ENCODE assay signal across 8 cellular contexts in genomic region chr10:97737770-97738265, GRCh38. TPM values are rescaled to one million over a fixed set of nuclear protein-coding genes. Genes with fewer than 3 reads are reported as not detected.
A peak's percentile ranks its signal among the peaks of the same experiment; 100 is the strongest.
DNase-seq lines count a peak whose midpoint lies in the region; ATAC-seq and TF ChIP-seq lines count a peak whose summit lies in the region.

No MANE protein-coding gene starts in this region.

- peaks cover 42% of the 10 kb centered on the region for H3K79me2 ChIP-seq in Karpas-422 (ENCODE audit: low read length)
- H3K79me2 ChIP-seq in parathyroid adenoma, result peaks cover 19% of the 10 kb centered on the region

- no peaks in the 10 kb centered on the region for H3K9me3 Mint-ChIP-seq in activated naive CD4-positive, alpha-beta T cell treated with anti-CD3 and anti-CD28 coated beads, Interleukin-2, amount 10 ng/mL, durations not matched to agents 7 days and 5 days

- H3K27me3 Mint-ChIP-seq in activated naive CD4-positive, alpha-beta T cell treated with anti-CD3 and anti-CD28 coated beads, Interleukin-2, amount 10 ng/mL, durations not matched to agents 7 days and 5 days, result peaks cover 9% of the 10 kb centered on the region

- H2AFZ ChIP-seq in Karpas-422 (ENCODE audit: low read length), result no peak overlapping the region
- H2AFZ ChIP-seq in parathyroid adenoma, result peak overlapping the region; percentile 95

- CTCF ChIA-PET in activated naive CD4-positive, alpha-beta T cell treated with anti-CD3 and anti-CD28 coated beads, Interleukin-2, amount 10 ng/mL, durations not matched to agents 7 days and 5 days (lab: Charles Lee), result no interaction called here

- peaks cover 35% of the 10 kb centered on the region for H3K36me3 Mint-ChIP-seq in activated naive CD4-positive, alpha-beta T cell treated with anti-CD3 and anti-CD28 coated beads, Interleukin-2, amount 10 ng/mL, durations not matched to agents 7 days and 5 days

- no peak overlapping the region for H3K27ac ChIP-seq in Karpas-422 (ENCODE audit: low read length)
- H3K27ac ChIP-seq in parathyroid adenoma, result no peak overlapping the region

- H3K4me3 ChIP-seq in Karpas-422 (ENCODE audit: low read length) (peak overlapping the region; percentile 92), endocrine pancreas (ENCODE audit: control insufficient read depth, insufficient read depth, low read length) (peak overlapping the region; percentile 76), parathyroid adenoma (ENCODE audit: low read depth, low read length) (peak overlapping the region; percentile 97)

- peak overlapping the region; percentile 94 for H3K9ac ChIP-seq in Karpas-422 (ENCODE audit: low read length)
- H3K9ac ChIP-seq in endocrine pancreas (ENCODE audit: control insufficient read depth, insufficient read depth, low read length), result peak overlapping the region; percentile 88
- H3K9ac ChIP-seq in parathyroid adenoma, result peak overlapping the region; percentile 89

- H3K27ac Mint-ChIP-seq in activated naive CD4-positive, alpha-beta T cell treated with anti-CD3 and anti-CD28 coated beads, Interleukin-2, amount 10 ng/mL, durations not matched to agents 7 days and 5 days, result peak overlapping the region; percentile 93

- no peaks in the 10 kb centered on the region for H4K20me1 ChIP-seq in Karpas-422 (ENCODE audit: insufficient read depth, low read depth, low read length)

- H3K36me3 ChIP-seq in Karpas-422 (ENCODE audit: insufficient read depth, low read length) (peaks cover 3% of the 10 kb centered on the region; the same call in 1 of the 2 replicates), endocrine pancreas (ENCODE audit: control insufficient read depth, insufficient read depth, low read length) (no peaks in the 10 kb centered on the region), parathyroid adenoma (ENCODE audit: control insufficient read depth, insufficient read depth, low read length) (no peaks in the 10 kb centered on the region)

- H3K4me2 ChIP-seq in Karpas-422 (ENCODE audit: low read depth, low read length, poor library complexity, severe bottlenecking) (peak overlapping the region; percentile 69), parathyroid adenoma (ENCODE audit: low read length) (peak overlapping the region; percentile 89)

- no peak for ATAC-seq in HG02571 (IDR thresholded peaks at IDR 0.05; ENCODE audit: unreplicated experiment)

- peaks cover 34% of the 10 kb centered on the region for H3K4me1 ChIP-seq in Karpas-422 (ENCODE audit: low read length)
- H3K4me1 ChIP-seq in endocrine pancreas (ENCODE audit: control insufficient read depth, insufficient read depth, low read length), result no peaks in the 10 kb centered on the region
- H3K4me1 ChIP-seq in parathyroid adenoma, result peaks cover under 1% of the 10 kb centered on the region

- DNase-seq in activated naive CD4-positive, alpha-beta T cell treated with anti-CD3 and anti-CD28 coated beads, Interleukin-2, amount 10 ng/mL, durations not matched to agents 7 days and 5 days, result no peak
- DNase-seq in activated naive CD4-positive, alpha-beta T cell treated with Interleukin-2 at 50 U/mL for 16 hours, result no peak
- DNase-seq in Karpas-422 (no peak), activated gamma-delta T cell (lab: John Stamatoyannopoulos, UW) (no peak), SIG-M5 treated with dmso at 0.1 percent for 504 hours (lab: John Stamatoyannopoulos, UW; ENCODE audit: unreplicated experiment) (no peak)

- H3K4me1 Mint-ChIP-seq in activated naive CD4-positive, alpha-beta T cell treated with anti-CD3 and anti-CD28 coated beads, Interleukin-2, amount 10 ng/mL, durations not matched to agents 7 days and 5 days, result peaks cover 43% of the 10 kb centered on the region

- no peaks in the 10 kb centered on the region for H3K27me3 ChIP-seq in Karpas-422 (ENCODE audit: low read length)
- no peaks in the 10 kb centered on the region for H3K27me3 ChIP-seq in endocrine pancreas (ENCODE audit: control insufficient read depth, insufficient read depth, low read length)
- H3K27me3 ChIP-seq in parathyroid adenoma (ENCODE audit: control insufficient read depth, insufficient read depth, low read length), result no peaks in the 10 kb centered on the region

- no peak for TF ChIP-seq CTCF in parathyroid adenoma (IDR thresholded peaks at IDR 0.05)

- no peaks in the 10 kb centered on the region for H3K9me3 ChIP-seq in Karpas-422 (ENCODE audit: low read length)
- H3K9me3 ChIP-seq in endocrine pancreas (ENCODE audit: control insufficient read depth, low read length), result no peaks in the 10 kb centered on the region
- no peaks in the 10 kb centered on the region for H3K9me3 ChIP-seq in parathyroid adenoma (ENCODE audit: control insufficient read depth, low read length)

- peak overlapping the region; percentile 95 for H3K4me3 Mint-ChIP-seq in activated naive CD4-positive, alpha-beta T cell treated with anti-CD3 and anti-CD28 coated beads, Interleukin-2, amount 10 ng/mL, durations not matched to agents 7 days and 5 days

- H3K9me2 ChIP-seq in Karpas-422 (replicated peaks; ENCODE audit: insufficient read depth, low read length), result no peaks in the 10 kb centered on the region

RNA-seq across cellular contexts. Expression of gene ZFYVE27, which starts 0.9 kb away (rescaled TPM):
- 16.9 and 19.6 TPM in 2 replicates for total RNA-seq in Karpas-422 (2014; rRNA removed; shearing (Covaris generic); ENCODE audit: low replicate concordance)

RNA-seq across cellular contexts. Expression of gene MARVELD1, which starts 24.3 kb away (rescaled TPM):
- not detected in 2 replicates for total RNA-seq in Karpas-422 (2014; rRNA removed; shearing (Covaris generic); ENCODE audit: low replicate concordance)

RNA-seq across cellular contexts. Expression of gene SFRP5, which starts 34.0 kb away (rescaled TPM):
- total RNA-seq in Karpas-422 (2014; rRNA removed; shearing (Covaris generic); ENCODE audit: low replicate concordance), result not detected in 2 replicates

RNA-seq across cellular contexts. Expression of gene AVPI1, which starts 50.8 kb away (rescaled TPM):
- total RNA-seq in Karpas-422 (2014; rRNA removed; shearing (Covaris generic); ENCODE audit: low replicate concordance), result not detected in 2 replicates
